1 cellular context compared by ENCODE assay signal in genomic region chr5:176353533-176353932, GRCh38.
TF ChIP-seq lines count a peak whose summit lies in the region.

No MANE protein-coding gene starts in this region.

TF ChIP-seq in HEK293, 187 proteins besides CTCF, POLR2A, EP300 and RAD21:
- TF ChIP-seq ZNF292 (tag by site-specific recombination; IDR thresholded peaks at IDR 0.05; ENCODE audit: borderline replicate concordance, low read depth) (no peak), PRDM1 (tag by site-specific recombination; IDR thresholded peaks at IDR 0.05) (peak; percentile 51; the same call in 1 of the 2 replicates)
TF ChIP-seq in HEK293: peak in this region for 1.
